6 cellular contexts compared by ENCODE assay signal in the genomic region with DNA sequence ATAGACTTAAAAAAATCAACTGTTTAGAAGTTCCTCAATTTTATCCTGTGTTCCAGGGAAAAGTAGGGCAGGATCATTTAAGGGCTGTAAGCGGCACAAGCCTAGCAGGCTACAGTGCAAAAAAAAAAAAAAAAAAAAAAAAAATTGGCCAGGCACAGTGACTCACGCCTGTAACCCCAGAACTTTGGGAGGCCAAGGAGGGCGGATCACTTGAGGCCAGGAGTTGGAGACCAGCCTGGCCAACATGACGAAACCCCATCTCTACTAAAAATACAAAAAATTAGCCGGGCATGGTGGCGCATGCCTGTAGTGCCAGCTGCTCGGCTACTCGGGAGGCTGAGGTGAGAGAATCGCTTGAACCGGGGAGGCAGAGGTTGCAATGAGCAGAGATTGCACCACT. TPM values are rescaled to one million over a fixed set of nuclear protein-coding genes. Genes with fewer than 3 reads are reported as not detected.
"Had no signal": no experiment of that assay in that cellular context is flagged by ENCODE, and none has a peak within 500 bp of the region (broad histone marks: within the 10 kb centered on the region; RNA-seq: fewer than 3 reads in every experiment).

No MANE protein-coding gene starts in this region.

RNA-seq across cellular contexts. Expression of gene MSTN, which starts 28.1 kb away (rescaled TPM):
- total RNA-seq: left lobe of liver, left ventricle myocardium superior, lung microvascular endothelial cell, osteoblast had no signal
- polyA plus RNA-seq: keratinocyte, smooth muscle cell had no signal
